Comparison of ENCODE assay signal across 8 cellular contexts in genomic region chr12:57110189-57111045, GRCh38. TPM values are rescaled to one million over a fixed set of nuclear protein-coding genes. Genes with fewer than 3 reads are reported as not detected.
DNase-seq lines count a peak whose midpoint lies in the region; ATAC-seq and TF ChIP-seq lines count a peak whose summit lies in the region.

No MANE protein-coding gene starts in this region.

- WGBS in lower leg skin, 2 donors, result 0 to 1% methylated on average over 22 to 27 of the region's 27 CpGs

- peak overlapping the region; percentile 78 to 99 (median 90) for H3K4me3 ChIP-seq in BLaER1 treated with 17β-estradiol and CSF1 and Interleukin-3, amounts not matched to agents 10 nM and 100 nM
- H3K4me3 ChIP-seq in colonic mucosa (peak overlapping the region; percentile 65), lower leg skin (ENCODE audit: low read depth, poor library complexity, severe bottlenecking) (peak overlapping the region; percentile 64)

- peaks cover 4% of the 10 kb centered on the region for H3K36me3 Mint-ChIP-seq in IgD-negative memory B cell

- no peaks in the 10 kb centered on the region for H3K9me3 ChIP-seq in BLaER1 treated with 17β-estradiol and CSF1 and Interleukin-3, amounts not matched to agents 10 nM and 100 nM (replicated peaks in 1 of 11)
- H3K9me3 ChIP-seq in colonic mucosa, result no peaks in the 10 kb centered on the region

- peak overlapping the region; percentile 93 to 100 (median 96) for H3K4me2 ChIP-seq in BLaER1 treated with 17β-estradiol and CSF1 and Interleukin-3, amounts not matched to agents 10 nM and 100 nM

- H3K9ac ChIP-seq in BLaER1 treated with 17β-estradiol and CSF1 and Interleukin-3, amounts not matched to agents 10 nM and 100 nM, result peak overlapping the region; percentile 94 to 100 (median 97)
- H3K9ac ChIP-seq in colonic mucosa (ENCODE audit: low read depth in 2 of 2, low read length in 2 of 2), result peak overlapping the region; percentile 97 to 100

- peak in 3 of 4 experiments; percentile 36 to 52 (median 43) for DNase-seq in activated CD4-positive, CD25-positive, alpha-beta regulatory T cell (lab: John Stamatoyannopoulos, UW)
- peak; percentile 89 for DNase-seq in colonic mucosa
- peak; percentile 81 to 96 for DNase-seq in lower leg skin (ENCODE audit: low spot score in 2 of 2)
- DNase-seq in stimulated activated CD8-positive, alpha-beta memory T cell treated with anti-CD3 and anti-CD28 coated beads, Interleukin-15, amount 100 ng/mL, for 24 hours (ENCODE audit: low read depth), result peak; percentile 44

- intact Hi-C loops in colonic mucosa (cut with DNase I) (loop anchor here (10.0 kb wide), 1 partner anchor 276 kb away; no protein-coding TSS in a partner anchor), lower leg skin (cut with DNase I; ENCODE audit: low total_unique reads) (loop anchor here (5.0 kb wide), 1 partner anchor 43 kb away; no protein-coding TSS in a partner anchor)

- H3K36me3 ChIP-seq in BLaER1 treated with 17β-estradiol and CSF1 and Interleukin-3, amounts not matched to agents 10 nM and 100 nM, result peaks cover 28 to 41% (median 34%) of the 10 kb centered on the region in 11 experiments
- peaks cover 14% of the 10 kb centered on the region for H3K36me3 ChIP-seq in colonic mucosa

- peak overlapping the region; percentile 93 to 99 (median 98) for H3K27ac Mint-ChIP-seq in IgD-negative memory B cell

- no peaks in the 10 kb centered on the region for H3K27me3 Mint-ChIP-seq in IgD-negative memory B cell

- H3K9me3 Mint-ChIP-seq in IgD-negative memory B cell, result no peaks in the 10 kb centered on the region

- H4K20me1 ChIP-seq in BLaER1 treated with 17β-estradiol and CSF1 and Interleukin-3, amounts not matched to agents 10 nM and 100 nM, result peaks cover 6 to 49% (median 48%) of the 10 kb centered on the region in 11 experiments; a peak in 21 of 22 replicates

- H3K27ac ChIP-seq in BLaER1 treated with 17β-estradiol and CSF1 and Interleukin-3, amounts not matched to agents 10 nM and 100 nM, result peak overlapping the region; percentile 98 to 100 (median 98)
- H3K27ac ChIP-seq in colonic mucosa, result peak overlapping the region; percentile 99

- TF ChIP-seq CTCF in colonic mucosa (IDR thresholded peaks at IDR 0.05) (no peak), lower leg skin (IDR thresholded peaks at IDR 0.05) (no peak)

- peak overlapping the region; percentile 91 to 100 (median 98) for H3K4me3 Mint-ChIP-seq in IgD-negative memory B cell

- H3K4me1 ChIP-seq in BLaER1 treated with 17β-estradiol and CSF1 and Interleukin-3, amounts not matched to agents 10 nM and 100 nM, result peaks cover 35 to 71% (median 59%) of the 10 kb centered on the region in 10 experiments
- H3K4me1 ChIP-seq in colonic mucosa, result peaks cover 12% of the 10 kb centered on the region

- no peak for TF ChIP-seq POLR2A in lower leg skin (IDR thresholded peaks at IDR 0.05)

- ATAC-seq in GM19463 (IDR thresholded peaks at IDR 0.05; ENCODE audit: unreplicated experiment), result peak; percentile 64
- ATAC-seq in HG02763 (IDR thresholded peaks at IDR 0.05; ENCODE audit: unreplicated experiment), result no peak

- peaks cover 20 to 28% (median 20%) of the 10 kb centered on the region in 3 donors for H3K4me1 Mint-ChIP-seq in IgD-negative memory B cell

- H3K27me3 ChIP-seq in BLaER1 treated with 17β-estradiol and CSF1 and Interleukin-3, amounts not matched to agents 10 nM and 100 nM, result no peaks in the 10 kb centered on the region
- H3K27me3 ChIP-seq in colonic mucosa, result no peaks in the 10 kb centered on the region

RNA-seq across cellular contexts. Expression of gene STAT6, which starts 0.7 kb away (rescaled TPM):
- 130 TPM for polyA plus RNA-seq in IgD-negative memory B cell
- 100 to 1,000 TPM; 161 to 181 TPM for total RNA-seq in colonic mucosa
- total RNA-seq in lower leg skin, result 100 to 1,000 TPM; 105 to 210 (median 129) TPM

RNA-seq across cellular contexts. Expression of gene LRP1, which starts 17.9 kb away (rescaled TPM):
- 0.19 TPM for polyA plus RNA-seq in IgD-negative memory B cell
- total RNA-seq in colonic mucosa (100 to 1,000 TPM; 107 to 123 TPM), lower leg skin (100 to 1,000 TPM in 2 of 4 donors, 10 to 100 TPM in 2; 93.4 to 156 (median 101) TPM)

RNA-seq across cellular contexts. Expression of gene NAB2, which starts 21.5 kb away (rescaled TPM):
- 0.81 TPM for polyA plus RNA-seq in IgD-negative memory B cell
- total RNA-seq in colonic mucosa (1 to 10 TPM; 4.8 to 7.0 TPM), lower leg skin (10 to 100 TPM; 44.1 to 89.6 (median 64.6) TPM)

RNA-seq across cellular contexts. Expression of gene NEMP1, which starts 31.8 kb away (rescaled TPM):
- polyA plus RNA-seq in IgD-negative memory B cell, result 4.3 TPM
- 10 to 100 TPM in 1 of 2 donors, 1 to 10 TPM in 1; 7.3 to 21.1 TPM for total RNA-seq in colonic mucosa
- total RNA-seq in lower leg skin, result 1 to 10 TPM; 7.0 to 9.2 (median 7.9) TPM

RNA-seq across cellular contexts. Expression of gene LRP1-AS, which starts 37.0 kb away (rescaled TPM):
- polyA plus RNA-seq in IgD-negative memory B cell, result not detected
- total RNA-seq in colonic mucosa (not detected), lower leg skin (not detected)

Comparison
In these comparisons a context has a peak if more than half of its experiments do, and no peak if none do; other contexts are left out.
1. RNA of gene NAB2, which starts 21.5 kb away (total RNA-seq): 44.1 to 89.6 TPM in lower leg skin; 4.8 to 7.0 TPM in colonic mucosa; every median in the first group is over 4 times any median in the second.
2. Peak in every context shown above with its lines, with median percentiles within 50 percentile points of each other: H3K4me3 ChIP-seq and DNase-seq.